Comparison of ENCODE assay signal across 11 cellular contexts in the genomic region with DNA sequence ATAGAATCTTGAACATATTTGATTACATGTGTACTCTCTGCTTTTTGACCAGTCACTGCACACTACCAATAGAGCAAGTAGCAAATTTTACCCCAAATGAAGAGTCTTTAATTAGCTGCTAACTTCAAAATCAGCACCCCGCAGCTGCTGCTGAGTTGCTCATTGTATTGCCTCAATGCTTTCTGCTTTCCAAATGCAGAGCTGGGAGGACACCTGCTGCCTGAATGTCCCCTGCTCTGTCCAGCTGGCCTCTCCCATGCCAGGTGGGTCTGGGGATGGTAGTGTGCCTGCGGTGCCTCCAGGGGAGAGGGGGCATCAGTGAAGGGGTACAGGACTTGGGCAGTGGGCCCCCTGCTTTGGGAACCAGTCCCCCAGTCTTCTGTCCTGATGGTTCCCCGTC.
DNase-seq lines count a peak whose midpoint lies in the region; ATAC-seq and TF ChIP-seq lines count a peak whose summit lies in the region.
"Had no signal": no experiment of that assay in that cellular context is flagged by ENCODE, and none has a peak within 500 bp of the region (broad histone marks: within the 10 kb centered on the region; RNA-seq: fewer than 3 reads in every experiment).

No MANE protein-coding gene starts in this region.

- no peaks in the 10 kb centered on the region for H3F3A ChIP-seq in PC-3 (ENCODE audit: low read length, unreplicated experiment)

- H3K9me3 Mint-ChIP-seq in WTC11 = peaks cover 2% of the 10 kb centered on the region

- no peak overlapping the region for H2AFZ ChIP-seq in PC-3 (ENCODE audit: low read length)

- BruUV-seq in PC-3 (replicated peaks; lab: Mats Ljungman, UMichigan) = no TSS peak

- intact Hi-C loops in Right ventricle myocardium inferior (cut with DNase I) (no loop called here), left cardiac atrium (cut with DNase I) (no loop called here), PC-3 (cut with micrococcal nuclease) (no loop called here)

- no peak overlapping the region for H3K9ac ChIP-seq in PC-3 (ENCODE audit: low read length)

- H3K4me1 ChIP-seq in PC-3 (ENCODE audit: insufficient read depth, low read length) = peaks cover 15% of the 10 kb centered on the region; the same call in 1 of the 2 replicates

- ATAC-seq in Right ventricle myocardium inferior = no peak
- ATAC-seq in left cardiac atrium = no peak
- peak; percentile 19 for ATAC-seq in HG02759 (IDR thresholded peaks at IDR 0.05; ENCODE audit: unreplicated experiment)
- ATAC-seq in WTC11 = peak; percentile 73
- no peak for ATAC-seq in esophagus mucosa
- ATAC-seq in PC-3 = no peak

- no peak overlapping the region for H3K27ac ChIP-seq in PC-3 (ENCODE audit: low read length)

- H3K36me3 Mint-ChIP-seq in WTC11 = peaks cover under 1% of the 10 kb centered on the region; the same call in 1 of the 2 replicates

- TF ChIP-seq CTCF in WTC11 (IDR thresholded peaks at IDR 0.05) = no peak
- TF ChIP-seq CTCF in PC-3 (conservative IDR thresholded peaks at IDR 0.05; ENCODE audit: low read depth, low read length) = no peak

- H3K27ac Mint-ChIP-seq in WTC11 = no peak overlapping the region

- peak; percentile 44 for DNase-seq in Right ventricle myocardium inferior (ENCODE audit: missing footprints)
- no peak for DNase-seq in left cardiac atrium
- DNase-seq in WTC11 (ENCODE audit: low spot score) = peak; percentile 19
- no peak for DNase-seq in Ammon's horn (ENCODE audit: low spot score)
- no peak for DNase-seq in PC-3
- DNase-seq in NCI-H2081 treated with DMSO at 0.1 percent for 48 hours (lab: John Stamatoyannopoulos, UW) = no peak
- DNase-seq: activated T-cell treated with anti-CD3 and anti-CD28 coated beads for 4 hours, cerebellar nuclear complex, IMR-90 had no signal

- CTCF ChIA-PET in WTC11 (lab: Charles Lee) = interaction anchor here (1.2 to 2.4 kb wide), 6 partner anchors 11 to 101 kb away, joined by 3 to 9 read pairs (median 4); no protein-coding TSS in a partner anchor
- CTCF ChIA-PET in PC-3 (lab: Charles Lee) = interaction anchor here (1.5 kb wide), 1 partner anchor 57 kb away, joined by 4 read pairs; no protein-coding TSS in a partner anchor

- no peaks in the 10 kb centered on the region for H3K9me2 ChIP-seq in PC-3 (replicated peaks; ENCODE audit: low read length)

- H3K36me3 ChIP-seq in PC-3 (ENCODE audit: low read depth, low read length) = no peaks in the 10 kb centered on the region

- no peaks in the 10 kb centered on the region for H3K27me3 ChIP-seq in PC-3 (ENCODE audit: low read length)

- H3K9me3 ChIP-seq in PC-3 (ENCODE audit: low read length) = no peaks in the 10 kb centered on the region

- peaks cover 18% of the 10 kb centered on the region for H3K4me1 Mint-ChIP-seq in WTC11

- H4K20me1 ChIP-seq in PC-3 (ENCODE audit: low read length) = no peaks in the 10 kb centered on the region

- H3K79me2 ChIP-seq in PC-3 (ENCODE audit: low read length) = no peaks in the 10 kb centered on the region

- no peak overlapping the region for H3K4me3 ChIP-seq in PC-3 (ENCODE audit: low read length)

- no peak overlapping the region for H3K4me3 Mint-ChIP-seq in WTC11

- no peaks in the 10 kb centered on the region; the same call in 1 of the 2 replicates for H3K27me3 Mint-ChIP-seq in WTC11 (ENCODE audit: low read depth)

- H3K4me2 ChIP-seq in PC-3 (ENCODE audit: low read length) = no peak overlapping the region

- POLR2A ChIA-PET in WTC11 (lab: Charles Lee) = no interaction called here
- POLR2A ChIA-PET in PC-3 (lab: Charles Lee; ENCODE audit: unreplicated experiment) = no interaction called here

TF ChIP-seq in WTC11, 78 proteins besides CTCF, POLR2A, EP300 and RAD21:
- TF ChIP-seq RELA (CRISPR knock-in tag; IDR thresholded peaks at IDR 0.05; ENCODE audit: borderline replicate concordance) = no peak
- peak; percentile 85 for TF ChIP-seq ZNF423 (CRISPR knock-in tag; IDR thresholded peaks at IDR 0.05)

Comparison
In these comparisons a context has a peak if more than half of its experiments do, and no peak if none do; other contexts are left out.
1. DNase-seq: peak in Right ventricle myocardium inferior (single experiment) and WTC11 (single experiment); none in left cardiac atrium (single experiment), Ammon's horn (single experiment), PC-3 (single experiment) and NCI-H2081 treated with DMSO at 0.1 percent for 48 hours (single experiment).
2. ATAC-seq: peak in HG02759 (single experiment) and WTC11 (single experiment); none in Right ventricle myocardium inferior (single experiment), left cardiac atrium (0 of 2), esophagus mucosa (single experiment) and PC-3 (single experiment).